ENCODE assay signal across 8 cellular contexts in genomic region chr16:1964506-1965471, GRCh38. TPM values are rescaled to one million over a fixed set of nuclear protein-coding genes. Genes with fewer than 3 reads are reported as not detected.
DNase-seq lines count a peak whose midpoint lies in the region; ATAC-seq and TF ChIP-seq lines count a peak whose summit lies in the region.

TSS of gene RPS2 (minus strand) at chr16:1964826. CDS start at chr16:1964625, 201 bp downstream.

- H3K27ac ChIP-seq in KMS-11 (peak within 1 kb of the TSS; percentile 88), Panc1 (ENCODE audit: low read length) (peak within 1 kb of the TSS; percentile 96), muscle layer of colon (ENCODE audit: low read depth, low read length) (peak within 1 kb of the TSS; percentile 98)

- TF ChIP-seq CTCF in KMS-11 (conservative IDR thresholded peaks at IDR 0.05; ENCODE audit: low read depth, low read length) = no peak
- TF ChIP-seq CTCF in Panc1 (IDR thresholded peaks at IDR 0.05) = no peak

- H3K27me3 ChIP-seq in KMS-11 (ENCODE audit: insufficient read depth, low read depth) (no peaks in the 10 kb centered on the region), Panc1 (ENCODE audit: control insufficient read depth, insufficient read depth, low read length) (no peaks in the 10 kb centered on the region), muscle layer of colon (ENCODE audit: control insufficient read depth in 1 of 2, insufficient read depth in 2 of 2, low read length in 2 of 2) (no peaks in the 10 kb centered on the region)

- peak within 1 kb of the TSS; percentile 77 for H3K9ac ChIP-seq in KMS-11
- H3K9ac ChIP-seq in muscle layer of colon (ENCODE audit: low read length) = peak within 1 kb of the TSS; percentile 96

- H3K4me2 ChIP-seq in KMS-11 = peak within 1 kb of the TSS; percentile 64

- no peaks in the 10 kb centered on the region for H3K9me3 Mint-ChIP-seq in activated T-cell treated with anti-CD3 and anti-CD28 coated beads, Interleukin-2, amount 50 U/mL, for 4 hours

- peak within 1 kb of the TSS; percentile 72 for H2AFZ ChIP-seq in KMS-11 (ENCODE audit: low read depth)

- POLR2A ChIA-PET in Panc1 (lab: Charles Lee) = interaction anchor here (0.6 to 1.1 kb wide), 11 partner anchors 17 to 916 kb away, joined by 3 to 13 read pairs (median 9); partner anchors contain the start of genes GFER, NTHL1 and TSC2

- peaks cover 37% of the 10 kb centered on the region for H3K36me3 Mint-ChIP-seq in activated T-cell treated with anti-CD3 and anti-CD28 coated beads, Interleukin-2, amount 50 U/mL, for 4 hours (ENCODE audit: insufficient read depth)

- H3K4me3 ChIP-seq in KMS-11 (IDR thresholded peaks at IDR 0.05; ENCODE audit: insufficient read depth, low read depth, low read length) = no peak within 1 kb of the TSS
- peak within 1 kb of the TSS; percentile 99 for H3K4me3 ChIP-seq in Panc1 (ENCODE audit: low read depth in 2 of 2, low read length in 2 of 2)
- peak within 1 kb of the TSS; percentile 76 to 81 for H3K4me3 ChIP-seq in muscle layer of colon (ENCODE audit: low read depth in 1 of 2, low read length in 2 of 2)

- CTCF ChIA-PET in Panc1 (lab: Charles Lee) = interaction anchor here (0.5 to 0.7 kb wide), 2 partner anchors 22 to 63 kb away, joined by 4 to 6 read pairs; partner anchors contain the start of gene MSRB1

- in situ Hi-C loops in Panc1 (cut with HindIII; ENCODE audit: low pct_unique_long_range_greater_than_20kb, low sequenced_read_pairs) = no loop called here

- H3K4me1 ChIP-seq in KMS-11 (ENCODE audit: low read depth, poor library complexity, severe bottlenecking) = peaks cover 11% of the 10 kb centered on the region
- H3K4me1 ChIP-seq in Panc1 (ENCODE audit: control insufficient read depth, insufficient read depth, low read length) = peaks cover 12% of the 10 kb centered on the region
- peaks cover 25% of the 10 kb centered on the region for H3K4me1 ChIP-seq in muscle layer of colon (ENCODE audit: insufficient read depth, low read length)

- H3K27me3 Mint-ChIP-seq in activated T-cell treated with anti-CD3 and anti-CD28 coated beads, Interleukin-2, amount 50 U/mL, for 4 hours (ENCODE audit: low read depth) = no peaks in the 10 kb centered on the region

- intact Hi-C loops in Panc1 (cut with micrococcal nuclease; ENCODE audit: unreplicated experiment) = no loop called here

- H3K79me2 ChIP-seq in KMS-11 (ENCODE audit: insufficient read depth, low read depth) = peaks cover 18% of the 10 kb centered on the region

- ATAC-seq in GM21723 (IDR thresholded peaks at IDR 0.05; ENCODE audit: unreplicated experiment) (peak; percentile 65), Panc1 (peak; percentile 83)
- ATAC-seq in activated T-cell treated with anti-CD3 and anti-CD28 coated beads, Interleukin-2, amount 50 U/mL, for 4 hours = peak; percentile 68 to 69

- H3K36me3 ChIP-seq in KMS-11 (ENCODE audit: insufficient read depth) = no peaks in the 10 kb centered on the region; the same call in 1 of the 2 replicates
- peaks cover 11% of the 10 kb centered on the region for H3K36me3 ChIP-seq in Panc1 (ENCODE audit: control insufficient read depth, insufficient read depth, low read length)
- H3K36me3 ChIP-seq in muscle layer of colon (ENCODE audit: insufficient read depth, low read length) = peaks cover 36% of the 10 kb centered on the region

- H3K4me3 Mint-ChIP-seq in activated T-cell treated with anti-CD3 and anti-CD28 coated beads, Interleukin-2, amount 50 U/mL, for 4 hours = peak within 1 kb of the TSS; percentile 92

- H3K9me3 ChIP-seq in Panc1 (ENCODE audit: control insufficient read depth, insufficient read depth, low read depth, low read length) (no peaks in the 10 kb centered on the region), muscle layer of colon (ENCODE audit: low read length) (no peaks in the 10 kb centered on the region)

- H4K20me1 ChIP-seq in KMS-11 (ENCODE audit: insufficient read depth) = no peaks in the 10 kb centered on the region

- DNase-seq in DMS153 treated with DMSO at 0.1 percent for 48 hours (lab: John Stamatoyannopoulos, UW; ENCODE audit: unreplicated experiment) = peak; percentile 96
- peak; percentile 89 for DNase-seq in Panc1 (ENCODE audit: low read depth, low spot score)
- peak; percentile 99 for DNase-seq in activated T-cell treated with anti-CD3 and anti-CD28 coated beads, Interleukin-2, amount 50 U/mL, for 4 hours
- peak; percentile 99 for DNase-seq in erythroblast (lab: John Stamatoyannopoulos, UW)
- peak; percentile 90 for DNase-seq in stimulated activated CD8-positive, alpha-beta memory T cell treated with anti-CD3 and anti-CD28 coated beads, Interleukin-7, amount 100 ng/mL, for 24 hours (ENCODE audit: low read depth)

- no TSS peak for BruUV-seq in Panc1 (replicated peaks; lab: Mats Ljungman, UMichigan)

- peak; percentile 99 for TF ChIP-seq POLR2A in erythroblast (IDR thresholded peaks at IDR 0.05; ENCODE audit: low read length)

- H3K4me1 Mint-ChIP-seq in activated T-cell treated with anti-CD3 and anti-CD28 coated beads, Interleukin-2, amount 50 U/mL, for 4 hours (ENCODE audit: low read depth) = peaks cover 27% of the 10 kb centered on the region

RNA-seq across cellular contexts. Expression of gene RPS2, which starts in this region (rescaled TPM):
- 2,794 TPM for total RNA-seq in Panc1 (2021; ENCODE audit: unreplicated experiment)
- polyA plus RNA-seq in Panc1 (2012; ENCODE audit: insufficient read length) = 3,901 TPM
- 1,000 to 10,000 TPM; 5,588 to 5,699 (median 5,621) TPM for total RNA-seq in activated T-cell treated with anti-CD3 and anti-CD28 coated beads, Interleukin-2, amount 50 U/mL, for 4 hours
